In the genomic region with DNA sequence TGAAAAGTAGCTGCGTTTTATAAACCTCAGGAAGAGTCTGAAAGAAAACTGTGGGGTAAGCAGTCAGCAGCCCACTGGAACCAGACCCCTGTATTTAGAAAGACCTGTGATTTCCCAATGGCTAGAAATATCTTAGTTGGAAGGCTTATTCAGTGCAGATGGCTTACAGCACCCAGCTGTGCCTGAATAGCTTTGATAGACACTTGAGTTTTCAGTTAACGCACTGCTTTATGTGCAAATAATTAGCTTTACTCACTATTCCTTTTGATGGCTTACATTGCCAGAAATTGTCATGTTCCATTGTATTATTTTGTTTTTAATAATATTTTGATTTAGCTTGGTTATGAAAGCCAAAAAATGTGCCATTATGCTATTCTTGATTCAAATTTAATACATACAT, we compare ENCODE assay signal across 18 cellular contexts.
"Had no signal": no experiment of that assay in that cellular context is flagged by ENCODE, and none has a peak within 500 bp of the region (broad histone marks: within the 10 kb centered on the region; RNA-seq: fewer than 3 reads in every experiment).

No MANE protein-coding gene starts in this region.

- H3K9me3 ChIP-seq: colonic mucosa, MG63 had no signal

- H3K36me3 ChIP-seq: brain microvascular endothelial cell, cardiac muscle cell, colonic mucosa, MG63 had no signal

- H3K4me3 ChIP-seq: cardiac muscle cell, colonic mucosa, MG63, PC-9 had no signal

- H3K27ac ChIP-seq: brain microvascular endothelial cell, cardiac muscle cell, colonic mucosa, PC-9 had no signal

- DNase-seq: activated CD4-positive, alpha-beta T cell treated with anti-CD3 and anti-CD28 coated beads for 4 hours; activated CD8-positive, alpha-beta memory T cell treated with anti-CD3 and anti-CD28 coated beads, Interleukin-2, amount 50 U/mL, for 4 hours; activated CD8-positive, alpha-beta T cell treated with anti-CD3 and anti-CD28 coated beads for 36 hours; activated gamma-delta T cell treated with Interleukin-2 at 50 U/mL for 16 hours; activated naive CD4-positive, alpha-beta T cell treated with anti-CD3 and anti-CD28 coated beads, Interleukin-2, amount 10 ng/mL, durations not matched to agents 7 days and 5 days; activated naive CD8-positive, alpha-beta T cell treated with anti-CD3 and anti-CD28 coated beads for 36 hours; activated T-cell treated with anti-CD3 and anti-CD28 coated beads, Interleukin-2, amount 50 U/mL, for 72 hours; brain microvascular endothelial cell; colonic mucosa; MG63; MV-4-11; NCI-H1436; NCI-H187 treated with DMSO at 0.1 percent for 48 hours; NCI-H2081 treated with DMSO at 0.1 percent for 48 hours; NCI-H510A treated with DMSO at 0.1 percent for 48 hours; PC-9; SHP77 treated with DMSO at 0.1 percent for 48 hours had no signal

- H3K4me1 ChIP-seq: colonic mucosa had no signal

- H3K27me3 ChIP-seq: brain microvascular endothelial cell, cardiac muscle cell, colonic mucosa, MG63 had no signal
